ENCODE assay signal across 1 cellular context in the genomic region with DNA sequence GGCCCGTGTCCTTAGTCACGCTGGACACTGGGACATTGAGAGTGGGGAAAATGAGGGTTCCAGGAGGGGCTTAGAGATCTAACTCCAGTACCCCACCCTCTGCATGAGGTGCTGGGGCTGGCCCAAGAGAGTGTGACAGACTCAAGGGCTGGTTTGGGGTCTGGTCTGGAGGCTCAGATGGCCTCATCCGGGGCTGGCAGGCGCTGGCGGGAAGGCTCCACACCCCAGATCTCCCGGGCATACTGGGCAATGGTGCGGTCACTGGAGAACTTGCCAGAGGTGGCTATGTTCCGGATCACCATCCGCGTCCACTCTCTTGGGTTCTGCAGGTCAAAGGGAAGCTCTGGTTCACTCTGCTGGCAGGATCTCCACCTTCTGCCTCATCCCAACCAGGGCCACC.
TF ChIP-seq lines count a peak whose summit lies in the region.

No MANE protein-coding gene starts in this region.

TF ChIP-seq in K562, 482 proteins besides CTCF, POLR2A, EP300 and RAD21:
- TF ChIP-seq, protein P1, sequence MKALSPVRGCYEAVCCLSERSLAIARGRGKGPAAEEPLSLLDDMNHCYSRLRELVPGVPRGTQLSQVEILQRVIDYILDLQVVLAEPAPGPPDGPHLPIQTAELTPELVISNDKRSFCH (CRISPR knock-in tag; IDR thresholded peaks at IDR 0.05): no peak
- TF ChIP-seq, protein P1 (tag; IDR thresholded peaks at IDR 0.05): no peak
- TF ChIP-seq, protein P2, sequence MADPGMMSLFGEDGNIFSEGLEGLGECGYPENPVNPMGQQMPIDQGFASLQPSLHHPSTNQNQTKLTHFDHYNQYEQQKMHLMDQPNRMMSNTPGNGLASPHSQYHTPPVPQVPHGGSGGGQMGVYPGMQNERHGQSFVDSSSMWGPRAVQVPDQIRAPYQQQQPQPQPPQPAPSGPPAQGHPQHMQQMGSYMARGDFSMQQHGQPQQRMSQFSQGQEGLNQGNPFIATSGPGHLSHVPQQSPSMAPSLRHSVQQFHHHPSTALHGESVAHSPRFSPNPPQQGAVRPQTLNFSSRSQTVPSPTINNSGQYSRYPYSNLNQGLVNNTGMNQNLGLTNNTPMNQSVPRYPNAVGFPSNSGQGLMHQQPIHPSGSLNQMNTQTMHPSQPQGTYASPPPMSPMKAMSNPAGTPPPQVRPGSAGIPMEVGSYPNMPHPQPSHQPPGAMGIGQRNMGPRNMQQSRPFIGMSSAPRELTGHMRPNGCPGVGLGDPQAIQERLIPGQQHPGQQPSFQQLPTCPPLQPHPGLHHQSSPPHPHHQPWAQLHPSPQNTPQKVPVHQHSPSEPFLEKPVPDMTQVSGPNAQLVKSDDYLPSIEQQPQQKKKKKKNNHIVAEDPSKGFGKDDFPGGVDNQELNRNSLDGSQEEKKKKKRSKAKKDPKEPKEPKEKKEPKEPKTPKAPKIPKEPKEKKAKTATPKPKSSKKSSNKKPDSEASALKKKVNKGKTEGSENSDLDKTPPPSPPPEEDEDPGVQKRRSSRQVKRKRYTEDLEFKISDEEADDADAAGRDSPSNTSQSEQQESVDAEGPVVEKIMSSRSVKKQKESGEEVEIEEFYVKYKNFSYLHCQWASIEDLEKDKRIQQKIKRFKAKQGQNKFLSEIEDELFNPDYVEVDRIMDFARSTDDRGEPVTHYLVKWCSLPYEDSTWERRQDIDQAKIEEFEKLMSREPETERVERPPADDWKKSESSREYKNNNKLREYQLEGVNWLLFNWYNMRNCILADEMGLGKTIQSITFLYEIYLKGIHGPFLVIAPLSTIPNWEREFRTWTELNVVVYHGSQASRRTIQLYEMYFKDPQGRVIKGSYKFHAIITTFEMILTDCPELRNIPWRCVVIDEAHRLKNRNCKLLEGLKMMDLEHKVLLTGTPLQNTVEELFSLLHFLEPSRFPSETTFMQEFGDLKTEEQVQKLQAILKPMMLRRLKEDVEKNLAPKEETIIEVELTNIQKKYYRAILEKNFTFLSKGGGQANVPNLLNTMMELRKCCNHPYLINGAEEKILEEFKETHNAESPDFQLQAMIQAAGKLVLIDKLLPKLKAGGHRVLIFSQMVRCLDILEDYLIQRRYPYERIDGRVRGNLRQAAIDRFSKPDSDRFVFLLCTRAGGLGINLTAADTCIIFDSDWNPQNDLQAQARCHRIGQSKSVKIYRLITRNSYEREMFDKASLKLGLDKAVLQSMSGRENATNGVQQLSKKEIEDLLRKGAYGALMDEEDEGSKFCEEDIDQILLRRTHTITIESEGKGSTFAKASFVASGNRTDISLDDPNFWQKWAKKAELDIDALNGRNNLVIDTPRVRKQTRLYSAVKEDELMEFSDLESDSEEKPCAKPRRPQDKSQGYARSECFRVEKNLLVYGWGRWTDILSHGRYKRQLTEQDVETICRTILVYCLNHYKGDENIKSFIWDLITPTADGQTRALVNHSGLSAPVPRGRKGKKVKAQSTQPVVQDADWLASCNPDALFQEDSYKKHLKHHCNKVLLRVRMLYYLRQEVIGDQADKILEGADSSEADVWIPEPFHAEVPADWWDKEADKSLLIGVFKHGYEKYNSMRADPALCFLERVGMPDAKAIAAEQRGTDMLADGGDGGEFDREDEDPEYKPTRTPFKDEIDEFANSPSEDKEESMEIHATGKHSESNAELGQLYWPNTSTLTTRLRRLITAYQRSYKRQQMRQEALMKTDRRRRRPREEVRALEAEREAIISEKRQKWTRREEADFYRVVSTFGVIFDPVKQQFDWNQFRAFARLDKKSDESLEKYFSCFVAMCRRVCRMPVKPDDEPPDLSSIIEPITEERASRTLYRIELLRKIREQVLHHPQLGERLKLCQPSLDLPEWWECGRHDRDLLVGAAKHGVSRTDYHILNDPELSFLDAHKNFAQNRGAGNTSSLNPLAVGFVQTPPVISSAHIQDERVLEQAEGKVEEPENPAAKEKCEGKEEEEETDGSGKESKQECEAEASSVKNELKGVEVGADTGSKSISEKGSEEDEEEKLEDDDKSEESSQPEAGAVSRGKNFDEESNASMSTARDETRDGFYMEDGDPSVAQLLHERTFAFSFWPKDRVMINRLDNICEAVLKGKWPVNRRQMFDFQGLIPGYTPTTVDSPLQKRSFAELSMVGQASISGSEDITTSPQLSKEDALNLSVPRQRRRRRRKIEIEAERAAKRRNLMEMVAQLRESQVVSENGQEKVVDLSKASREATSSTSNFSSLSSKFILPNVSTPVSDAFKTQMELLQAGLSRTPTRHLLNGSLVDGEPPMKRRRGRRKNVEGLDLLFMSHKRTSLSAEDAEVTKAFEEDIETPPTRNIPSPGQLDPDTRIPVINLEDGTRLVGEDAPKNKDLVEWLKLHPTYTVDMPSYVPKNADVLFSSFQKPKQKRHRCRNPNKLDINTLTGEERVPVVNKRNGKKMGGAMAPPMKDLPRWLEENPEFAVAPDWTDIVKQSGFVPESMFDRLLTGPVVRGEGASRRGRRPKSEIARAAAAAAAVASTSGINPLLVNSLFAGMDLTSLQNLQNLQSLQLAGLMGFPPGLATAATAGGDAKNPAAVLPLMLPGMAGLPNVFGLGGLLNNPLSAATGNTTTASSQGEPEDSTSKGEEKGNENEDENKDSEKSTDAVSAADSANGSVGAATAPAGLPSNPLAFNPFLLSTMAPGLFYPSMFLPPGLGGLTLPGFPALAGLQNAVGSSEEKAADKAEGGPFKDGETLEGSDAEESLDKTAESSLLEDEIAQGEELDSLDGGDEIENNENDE (IDR thresholded peaks at IDR 0.05; ENCODE audit: low read depth, low read length): no peak
- TF ChIP-seq TGIF2 (CRISPR knock-in tag; IDR thresholded peaks at IDR 0.05): no peak
- TF ChIP-seq ZNF282 (CRISPR knock-in tag; IDR thresholded peaks at IDR 0.05): no peak
- TF ChIP-seq ZNF277 (CRISPR knock-in tag; IDR thresholded peaks at IDR 0.05; ENCODE audit: borderline replicate concordance): no peak
- no peak for TF ChIP-seq NCOA1 (IDR thresholded peaks at IDR 0.05; ENCODE audit: low read depth)
